In the genomic region with DNA sequence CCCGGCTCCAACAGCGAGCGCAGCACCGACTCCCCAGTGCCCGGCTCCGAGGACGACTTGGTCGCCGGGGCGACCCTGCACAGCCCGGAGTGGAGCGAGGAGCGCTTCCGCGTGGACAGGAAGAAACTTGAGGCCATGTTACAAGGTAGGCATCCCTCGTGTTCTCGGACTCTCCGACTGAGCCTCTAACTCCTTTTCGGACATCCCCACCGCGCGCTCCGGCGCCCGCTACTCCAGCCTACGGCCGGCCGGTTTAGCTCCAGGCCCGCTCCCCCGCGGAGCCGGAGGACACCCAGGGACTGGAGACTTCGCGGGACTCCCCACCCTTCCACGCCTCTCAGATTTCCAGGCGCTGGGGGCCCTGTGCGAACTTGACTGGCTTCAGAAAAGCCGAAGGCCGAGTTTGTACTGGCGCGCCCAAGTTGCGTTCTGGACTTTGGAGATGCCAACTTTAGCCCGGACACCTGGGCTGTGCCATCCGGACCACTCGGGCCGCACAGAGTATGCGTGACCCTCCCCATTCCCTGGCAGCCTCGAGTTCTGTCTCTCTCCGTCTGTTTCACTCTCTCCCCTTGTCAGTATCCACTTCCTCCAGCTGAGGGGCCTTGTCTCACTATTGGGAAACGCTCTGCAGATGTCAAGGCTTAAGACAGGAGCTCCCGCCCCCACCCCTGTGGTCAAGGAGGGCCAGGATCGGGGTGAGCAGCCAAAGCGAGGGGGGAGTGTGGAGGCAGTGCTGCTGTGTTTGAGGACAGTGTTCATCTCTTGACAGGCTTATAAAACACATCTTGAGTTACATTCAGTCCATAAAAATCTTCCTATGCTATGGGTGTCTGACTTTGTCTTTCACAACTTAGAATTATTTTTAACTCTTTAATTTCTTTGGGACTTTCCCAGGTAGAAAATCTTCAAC, we compare ENCODE assay signal across 1 cellular context.
TF ChIP-seq lines count a peak whose summit lies in the region.

No MANE protein-coding gene starts in this region.

TF ChIP-seq in A549, 52 proteins besides CTCF, POLR2A, EP300 and RAD21 (continued from another document):
- TF ChIP-seq, protein P1, sequence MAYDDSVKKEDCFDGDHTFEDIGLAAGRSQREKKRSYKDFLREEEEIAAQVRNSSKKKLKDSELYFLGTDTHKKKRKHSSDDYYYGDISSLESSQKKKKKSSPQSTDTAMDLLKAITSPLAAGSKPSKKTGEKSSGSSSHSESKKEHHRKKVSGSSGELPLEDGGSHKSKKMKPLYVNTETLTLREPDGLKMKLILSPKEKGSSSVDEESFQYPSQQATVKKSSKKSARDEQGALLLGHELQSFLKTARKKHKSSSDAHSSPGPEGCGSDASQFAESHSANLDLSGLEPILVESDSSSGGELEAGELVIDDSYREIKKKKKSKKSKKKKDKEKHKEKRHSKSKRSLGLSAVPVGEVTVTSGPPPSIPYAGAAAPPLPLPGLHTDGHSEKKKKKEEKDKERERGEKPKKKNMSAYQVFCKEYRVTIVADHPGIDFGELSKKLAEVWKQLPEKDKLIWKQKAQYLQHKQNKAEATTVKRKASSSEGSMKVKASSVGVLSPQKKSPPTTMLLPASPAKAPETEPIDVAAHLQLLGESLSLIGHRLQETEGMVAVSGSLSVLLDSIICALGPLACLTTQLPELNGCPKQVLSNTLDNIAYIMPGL (CRISPR knock-in tag; IDR thresholded peaks at IDR 0.05; ENCODE audit: borderline replicate concordance), result no peak
- TF ChIP-seq, protein P2, sequence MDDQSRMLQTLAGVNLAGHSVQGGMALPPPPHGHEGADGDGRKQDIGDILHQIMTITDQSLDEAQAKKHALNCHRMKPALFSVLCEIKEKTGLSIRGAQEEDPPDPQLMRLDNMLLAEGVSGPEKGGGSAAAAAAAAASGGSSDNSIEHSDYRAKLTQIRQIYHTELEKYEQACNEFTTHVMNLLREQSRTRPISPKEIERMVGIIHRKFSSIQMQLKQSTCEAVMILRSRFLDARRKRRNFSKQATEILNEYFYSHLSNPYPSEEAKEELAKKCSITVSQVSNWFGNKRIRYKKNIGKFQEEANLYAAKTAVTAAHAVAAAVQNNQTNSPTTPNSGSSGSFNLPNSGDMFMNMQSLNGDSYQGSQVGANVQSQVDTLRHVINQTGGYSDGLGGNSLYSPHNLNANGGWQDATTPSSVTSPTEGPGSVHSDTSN (IDR thresholded peaks at IDR 0.05), result peak; percentile 78
- TF ChIP-seq NR3C1 (IDR thresholded peaks at IDR 0.05) (no peak), FOSL2 (IDR thresholded peaks at IDR 0.05) (no peak), FOSL2 (CRISPR knock-in tag; IDR thresholded peaks at IDR 0.05) (no peak), FOXS1 (CRISPR knock-in tag; IDR thresholded peaks at IDR 0.05) (no peak), TP53 (CRISPR knock-in tag; IDR thresholded peaks at IDR 0.05) (no peak), NFE2L2 (conservative IDR thresholded peaks at IDR 0.05; ENCODE audit: low read length) (no peak), MYC (IDR thresholded peaks at IDR 0.05; ENCODE audit: borderline replicate concordance, low read length) (no peak), CEBPB (IDR thresholded peaks at IDR 0.05) (peak; percentile 47 to 90; a peak in 3 of 4 replicates), MAFK (IDR thresholded peaks at IDR 0.05; ENCODE audit: partially characterized antibody) (no peak), HOXA7 (CRISPR knock-in tag; IDR thresholded peaks at IDR 0.05) (no peak), GATA3 (IDR thresholded peaks at IDR 0.05; ENCODE audit: borderline replicate concordance) (peak; percentile 61), JUNB (IDR thresholded peaks at IDR 0.05) (no peak), JUN (IDR thresholded peaks at IDR 0.05) (peak in 1 of 2 experiments; percentile 66; a peak in 3 of 5 replicates), HDAC2 (IDR thresholded peaks at IDR 0.05) (no peak), RFX5 (IDR thresholded peaks at IDR 0.05) (no peak), HOXB13 (CRISPR knock-in tag; IDR thresholded peaks at IDR 0.05; ENCODE audit: low read depth) (no peak), KDM1A (IDR thresholded peaks at IDR 0.05; ENCODE audit: low read depth) (no peak), SREBF2 (IDR thresholded peaks at IDR 0.05) (no peak), TFCP2L1 (CRISPR knock-in tag; IDR thresholded peaks at IDR 0.05) (no peak), ESRRA (IDR thresholded peaks at IDR 0.05; ENCODE audit: borderline replicate concordance, low read length) (peak; percentile 24; the same call in 1 of the 2 replicates), EHF (CRISPR knock-in tag; IDR thresholded peaks at IDR 0.05) (0 out of 2 replicates have a peak, but pooled peaks have one; percentile 47), RARB (CRISPR knock-in tag; IDR thresholded peaks at IDR 0.05) (no peak), NPAS2 (CRISPR knock-in tag; IDR thresholded peaks at IDR 0.05; ENCODE audit: borderline replicate concordance) (no peak), CHD2 (IDR thresholded peaks at IDR 0.05; ENCODE audit: low read length, partially characterized antibody) (no peak), PHF8 (IDR thresholded peaks at IDR 0.05; ENCODE audit: borderline replicate concordance, low read depth) (peak; percentile 54; the same call in 1 of the 2 replicates), CHD4 (IDR thresholded peaks at IDR 0.05; ENCODE audit: borderline replicate concordance) (no peak), FOSB (CRISPR knock-in tag; IDR thresholded peaks at IDR 0.05) (no peak), ZC3H11A (IDR thresholded peaks at IDR 0.05) (no peak)
- TF ChIP-seq, protein P3, sequence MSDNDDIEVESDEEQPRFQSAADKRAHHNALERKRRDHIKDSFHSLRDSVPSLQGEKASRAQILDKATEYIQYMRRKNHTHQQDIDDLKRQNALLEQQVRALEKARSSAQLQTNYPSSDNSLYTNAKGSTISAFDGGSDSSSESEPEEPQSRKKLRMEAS (IDR thresholded peaks at IDR 0.05), result no peak; the same call in 1 of the 2 replicates
- TF ChIP-seq, protein P4, sequence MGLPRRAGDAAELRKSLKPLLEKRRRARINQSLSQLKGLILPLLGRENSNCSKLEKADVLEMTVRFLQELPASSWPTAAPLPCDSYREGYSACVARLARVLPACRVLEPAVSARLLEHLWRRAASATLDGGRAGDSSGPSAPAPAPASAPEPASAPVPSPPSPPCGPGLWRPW (IDR thresholded peaks at IDR 0.05), result no peak
- TF ChIP-seq, protein P5, sequence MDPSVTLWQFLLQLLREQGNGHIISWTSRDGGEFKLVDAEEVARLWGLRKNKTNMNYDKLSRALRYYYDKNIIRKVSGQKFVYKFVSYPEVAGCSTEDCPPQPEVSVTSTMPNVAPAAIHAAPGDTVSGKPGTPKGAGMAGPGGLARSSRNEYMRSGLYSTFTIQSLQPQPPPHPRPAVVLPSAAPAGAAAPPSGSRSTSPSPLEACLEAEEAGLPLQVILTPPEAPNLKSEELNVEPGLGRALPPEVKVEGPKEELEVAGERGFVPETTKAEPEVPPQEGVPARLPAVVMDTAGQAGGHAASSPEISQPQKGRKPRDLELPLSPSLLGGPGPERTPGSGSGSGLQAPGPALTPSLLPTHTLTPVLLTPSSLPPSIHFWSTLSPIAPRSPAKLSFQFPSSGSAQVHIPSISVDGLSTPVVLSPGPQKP (IDR thresholded peaks at IDR 0.05; ENCODE audit: low read depth, low read length), result no peak
- TF ChIP-seq, protein P6, sequence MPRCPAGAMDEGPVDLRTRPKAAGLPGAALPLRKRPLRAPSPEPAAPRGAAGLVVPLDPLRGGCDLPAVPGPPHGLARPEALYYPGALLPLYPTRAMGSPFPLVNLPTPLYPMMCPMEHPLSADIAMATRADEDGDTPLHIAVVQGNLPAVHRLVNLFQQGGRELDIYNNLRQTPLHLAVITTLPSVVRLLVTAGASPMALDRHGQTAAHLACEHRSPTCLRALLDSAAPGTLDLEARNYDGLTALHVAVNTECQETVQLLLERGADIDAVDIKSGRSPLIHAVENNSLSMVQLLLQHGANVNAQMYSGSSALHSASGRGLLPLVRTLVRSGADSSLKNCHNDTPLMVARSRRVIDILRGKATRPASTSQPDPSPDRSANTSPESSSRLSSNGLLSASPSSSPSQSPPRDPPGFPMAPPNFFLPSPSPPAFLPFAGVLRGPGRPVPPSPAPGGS (IDR thresholded peaks at IDR 0.05), result 0 out of 3 replicates have a peak, but pooled peaks have one; percentile 58
